Comparison of ENCODE assay signal across 22 cellular contexts in the genomic region with DNA sequence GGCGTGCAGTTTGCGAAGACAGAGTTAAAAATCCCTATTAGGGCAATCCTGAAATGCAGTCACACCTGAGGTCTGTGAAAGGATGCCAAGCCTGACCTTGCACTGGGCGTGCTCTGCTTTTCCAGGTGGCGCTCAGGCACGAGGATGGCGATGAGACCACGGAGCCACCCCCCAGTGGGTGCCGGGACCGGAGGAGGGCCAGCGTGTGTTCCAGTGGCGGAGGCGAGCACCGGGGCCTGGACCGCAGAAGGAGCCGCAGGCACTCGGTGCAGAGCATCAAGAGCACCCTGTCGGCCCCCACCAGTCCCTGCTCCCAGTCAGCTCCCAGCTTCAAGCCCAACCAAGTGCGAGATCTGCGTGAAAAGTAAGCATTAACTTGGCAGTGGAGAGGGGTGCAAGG.
DNase-seq lines count a peak whose midpoint lies in the region; ATAC-seq, FAIRE-seq and TF ChIP-seq lines count a peak whose summit lies in the region.
"Had no signal": no experiment of that assay in that cellular context is flagged by ENCODE, and none has a peak within 500 bp of the region (broad histone marks: within the 10 kb centered on the region; RNA-seq: fewer than 3 reads in every experiment).

No MANE protein-coding gene starts in this region.

- peaks cover 6% of the 10 kb centered on the region for H3K9me3 Mint-ChIP-seq in type B pancreatic cell
- H3K9me3 Mint-ChIP-seq: CD4-positive, alpha-beta T cell; CD8-positive, alpha-beta T cell had no signal

- H3K79me1 ChIP-seq in H1 (ENCODE audit: low read depth, low read length) = no peaks in the 10 kb centered on the region

- POLR2A ChIA-PET in H1 (lab: Charles Lee; ENCODE audit: partially characterized antibody) = no interaction called here

- no peak for TF ChIP-seq RAD21 in H1 (IDR thresholded peaks at IDR 0.05 in 1 of 2, conservative IDR thresholded peaks at IDR 0.05 in 1 of 2; ENCODE audit: low read depth in 2 of 2, low read length in 2 of 2)

- peaks cover 54% of the 10 kb centered on the region for H3K4me1 ChIP-seq in cardiac muscle cell (ENCODE audit: low read depth)
- peaks cover 0 to 88% (median 36%) of the 10 kb centered on the region in 9 donors for H3K4me1 ChIP-seq in heart right ventricle
- H3K4me1 ChIP-seq in H1 (replicated peaks in 1 of 4; ENCODE audit: control insufficient read depth in 3 of 4, insufficient read depth in 4 of 4, low read length in 3 of 4) = no peaks in the 10 kb centered on the region
- H3K4me1 ChIP-seq: A549, Caco-2 had no signal

- H3K23me2 ChIP-seq in H1 (ENCODE audit: low read depth, low read length) = no peaks in the 10 kb centered on the region

- TF ChIP-seq POLR2A in H1 (IDR thresholded peaks at IDR 0.05; ENCODE audit: control extremely low read depth in 1 of 2, low read depth in 2 of 2, low read length in 2 of 2) = no peak

- no peak overlapping the region for H4K5ac ChIP-seq in H1 (ENCODE audit: insufficient read length, low read depth, low read length)

- H3K56ac ChIP-seq in H1 (replicated peaks; ENCODE audit: insufficient read length, low read depth, low read length) = no peak overlapping the region

- intact Hi-C loops in cardiac septum (cut with DNase I) (no loop called here), heart right ventricle (cut with DNase I) (loop anchor here in 1 of 10 donors (5.0 kb wide), 1 partner anchor 158 kb away; no protein-coding TSS in a partner anchor), Right ventricle myocardium superior (cut with DNase I) (no loop called here)

- no peak overlapping the region for H2BK15ac ChIP-seq in H1 (ENCODE audit: low read length)

- H3K4me2 ChIP-seq in H1 (ENCODE audit: insufficient read depth in 1 of 2, low read depth in 2 of 2, low read length in 2 of 2) = no peak overlapping the region
- H3K4me2 ChIP-seq: A549; BLaER1 treated with 17β-estradiol and CSF1 and Interleukin-3, amounts not matched to agents 10 nM and 100 nM had no signal

- peak overlapping the region; percentile 53 for H3K27ac ChIP-seq in cardiac muscle cell
- peak overlapping the region in 8 of 10 donors; percentile 21 to 67 (median 50) for H3K27ac ChIP-seq in heart right ventricle
- H3K27ac ChIP-seq in H1 (ENCODE audit: low read depth, low read length) = no peak overlapping the region
- H3K27ac ChIP-seq: 22Rv1; A549; BLaER1 treated with 17β-estradiol and CSF1 and Interleukin-3, amounts not matched to agents 10 nM and 100 nM; C4-2B had no signal

- no peak for DNase-seq in cardiac muscle cell (ENCODE audit: low read depth in 1 of 2, low spot score in 1 of 2)
- DNase-seq in cardiac septum (ENCODE audit: low spot score) = no peak
- DNase-seq in heart right ventricle = no peak
- no peak for DNase-seq in Right ventricle myocardium superior
- no peak for DNase-seq in H1 (ENCODE audit: low read depth in 1 of 2, low spot score in 2 of 2)
- DNase-seq in type B pancreatic cell (ENCODE audit: extremely low spot score, unreplicated experiment) = no peak
- DNase-seq: AML-193; Caco-2; Calu3; CD4-positive, alpha-beta T cell; CD8-positive, alpha-beta T cell; DMS79 treated with DMSO at 0.1 percent for 48 hours; GF-D8 had no signal

- no peak overlapping the region for H2BK12ac ChIP-seq in H1 (ENCODE audit: low read depth, low read length)

- no peak for TF ChIP-seq EP300 in H1 (IDR thresholded peaks at IDR 0.05; ENCODE audit: borderline replicate concordance in 1 of 2, low read depth in 2 of 2, low read length in 2 of 2)

- ATAC-seq in heart right ventricle (peak in 1 of 8 donors; percentile 23), Right ventricle myocardium superior (ENCODE audit: poor library complexity) (no peak)
- ATAC-seq: A549; CD8-positive, alpha-beta T cell had no signal

- H3K4me3 ChIP-seq in cardiac muscle cell (no peak overlapping the region), heart right ventricle (no peak overlapping the region), H1 (ENCODE audit: extremely low read depth in 1 of 4, insufficient read depth in 2 of 4, low read depth in 3 of 4, low read length in 4 of 4) (no peak overlapping the region)
- H3K4me3 ChIP-seq: A549; BLaER1 treated with 17β-estradiol and CSF1 and Interleukin-3, amounts not matched to agents 10 nM and 100 nM had no signal

- no peak overlapping the region for H3K9ac ChIP-seq in H1 (replicated peaks in 1 of 4; ENCODE audit: extremely low read depth in 1 of 4, low read depth in 3 of 4, low read length in 3 of 4)
- H3K9ac ChIP-seq: BLaER1 treated with 17β-estradiol and CSF1 and Interleukin-3, amounts not matched to agents 10 nM and 100 nM had no signal

- no peak for FAIRE-seq in H1 (lab: Jason Lieb, UNC)
- FAIRE-seq: A549, D721Med, G401.6, GM12891, GM19239 had no signal

- H3K4me3 Mint-ChIP-seq in type B pancreatic cell = no peak overlapping the region
- H3K4me3 Mint-ChIP-seq: B cell; CD4-positive, alpha-beta T cell; CD8-positive, alpha-beta T cell had no signal

- no peak for TF ChIP-seq CTCF in cardiac muscle cell (IDR thresholded peaks at IDR 0.05; ENCODE audit: low read depth, low read length)
- no peak for TF ChIP-seq CTCF in heart right ventricle (IDR thresholded peaks at IDR 0.05)
- no peak for TF ChIP-seq CTCF in H1 (IDR thresholded peaks at IDR 0.05; ENCODE audit: control extremely low read depth in 1 of 3, insufficient read depth in 1 of 3, low read depth in 1 of 3, low read length in 3 of 3)
- TF ChIP-seq CTCF in type B pancreatic cell (conservative IDR thresholded peaks at IDR 0.05) = no peak

- H3K9me3 ChIP-seq in cardiac muscle cell (ENCODE audit: low read depth) (no peaks in the 10 kb centered on the region), heart right ventricle (no peaks in the 10 kb centered on the region), H1 (ENCODE audit: insufficient read depth in 2 of 2, low read depth in 1 of 2, low read length in 1 of 2) (no peaks in the 10 kb centered on the region)
- H3K9me3 ChIP-seq: A549, Caco-2 had no signal

- H3K27me3 Mint-ChIP-seq in type B pancreatic cell = no peaks in the 10 kb centered on the region

- no peak overlapping the region for H3K14ac ChIP-seq in H1 (ENCODE audit: insufficient read length)

- CTCF ChIA-PET in H1 (lab: Charles Lee; ENCODE audit: partially characterized antibody) = interaction anchor here (0.6 to 2.6 kb wide), 17 partner anchors 9 to 407 kb away, joined by 3 to 11 read pairs (median 4); no protein-coding TSS in a partner anchor

- H2BK20ac ChIP-seq in H1 (ENCODE audit: low read length) = no peak overlapping the region

- H3K27me3 ChIP-seq in cardiac muscle cell (no peaks in the 10 kb centered on the region), heart right ventricle (no peaks in the 10 kb centered on the region), H1 (replicated peaks in 1 of 4; ENCODE audit: control insufficient read depth in 3 of 4, extremely low read depth in 1 of 4, insufficient read depth in 3 of 4, low read length in 3 of 4) (no peaks in the 10 kb centered on the region)
- H3K27me3 ChIP-seq: BLaER1 treated with 17β-estradiol and CSF1 and Interleukin-3, amounts not matched to agents 10 nM and 100 nM had no signal

- no peak overlapping the region for H2AFZ ChIP-seq in H1 (ENCODE audit: low read length)

- no peak overlapping the region for H3K23ac ChIP-seq in H1 (ENCODE audit: insufficient read length)

- no peak overlapping the region for H2AK5ac ChIP-seq in H1 (ENCODE audit: low read depth, low read length)

- H4K20me1 ChIP-seq in H1 (replicated peaks in 1 of 2; ENCODE audit: control insufficient read depth in 1 of 2, insufficient read depth in 2 of 2, low read length in 2 of 2) = no peaks in the 10 kb centered on the region
- H4K20me1 ChIP-seq: BLaER1 treated with 17β-estradiol and CSF1 and Interleukin-3, amounts not matched to agents 10 nM and 100 nM had no signal

- no peak overlapping the region for H2BK120ac ChIP-seq in H1 (replicated peaks; ENCODE audit: low read depth, low read length)

- 91 to 92% methylated on average over 19 of the region's 19 CpGs for WGBS in heart right ventricle, 2 donors
- 97% methylated on average over 19 of the region's 19 CpGs; no CpG with 5 or more reads in 1 of the 2 experiments for WGBS in H1 (ENCODE audit: extremely low coverage in 1 of 2, insufficient coverage in 1 of 2, insufficient read length in 1 of 2, insufficient replicate concordance in 2 of 2, low coverage in 1 of 2, low lambda C conversion rate in 2 of 2, missing lambda C conversion rate in 1 of 2), 2 experiments

- no peaks in the 10 kb centered on the region for H3K79me2 ChIP-seq in H1 (ENCODE audit: control insufficient read depth in 1 of 2, insufficient read depth in 2 of 2, low read length in 2 of 2)

- H4K91ac ChIP-seq in H1 (replicated peaks; ENCODE audit: insufficient read length, low read length) = no peak overlapping the region

- H3K18ac ChIP-seq in H1 (ENCODE audit: extremely low read depth, low read length) = no peak overlapping the region

- H3K4ac ChIP-seq in H1 (replicated peaks; ENCODE audit: insufficient read length, low read depth, low read length) = no peak overlapping the region

- H3K36me3 Mint-ChIP-seq in type B pancreatic cell = no peaks in the 10 kb centered on the region
- H3K36me3 Mint-ChIP-seq: CD8-positive, alpha-beta T cell had no signal

- peak overlapping the region; percentile 53; the same call in 1 of the 2 replicates for H4K8ac ChIP-seq in H1 (ENCODE audit: extremely low read depth, insufficient read depth, low read length)

- no peak overlapping the region for H2BK5ac ChIP-seq in H1 (ENCODE audit: low read depth, low read length)

- no peak overlapping the region for H3K27ac Mint-ChIP-seq in type B pancreatic cell
- H3K27ac Mint-ChIP-seq: B cell; CD4-positive, alpha-beta T cell; CD8-positive, alpha-beta T cell had no signal

- H3K36me3 ChIP-seq in cardiac muscle cell (peaks cover 18% of the 10 kb centered on the region), heart right ventricle (no peaks in the 10 kb centered on the region), H1 (ENCODE audit: control insufficient read depth in 2 of 4, insufficient read depth in 4 of 4, low read length in 3 of 4) (no peaks in the 10 kb centered on the region)

- H3K4me1 Mint-ChIP-seq in type B pancreatic cell (ENCODE audit: unreplicated experiment) = no peaks in the 10 kb centered on the region
- H3K4me1 Mint-ChIP-seq: B cell had no signal

TF ChIP-seq in H1, 55 proteins besides CTCF, POLR2A, EP300 and RAD21 (continues in another document):
- TF ChIP-seq GABPA (IDR thresholded peaks at IDR 0.05; ENCODE audit: borderline replicate concordance, insufficient read depth, low read length) (no peak), BRCA1 (IDR thresholded peaks at IDR 0.05; ENCODE audit: low read depth, low read length) (no peak), CTBP2 (IDR thresholded peaks at IDR 0.05; ENCODE audit: borderline replicate concordance, insufficient read depth, insufficient read length, low read length) (no peak), TEAD4 (IDR thresholded peaks at IDR 0.05; ENCODE audit: low read depth, low read length) (no peak), POLR2AphosphoS5 (IDR thresholded peaks at IDR 0.05; ENCODE audit: low read depth, low read length) (no peak)
- TF ChIP-seq, protein P1, sequence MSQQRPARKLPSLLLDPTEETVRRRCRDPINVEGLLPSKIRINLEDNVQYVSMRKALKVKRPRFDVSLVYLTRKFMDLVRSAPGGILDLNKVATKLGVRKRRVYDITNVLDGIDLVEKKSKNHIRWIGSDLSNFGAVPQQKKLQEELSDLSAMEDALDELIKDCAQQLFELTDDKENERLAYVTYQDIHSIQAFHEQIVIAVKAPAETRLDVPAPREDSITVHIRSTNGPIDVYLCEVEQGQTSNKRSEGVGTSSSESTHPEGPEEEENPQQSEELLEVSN (IDR thresholded peaks at IDR 0.05) = no peak
